In the genomic region with DNA sequence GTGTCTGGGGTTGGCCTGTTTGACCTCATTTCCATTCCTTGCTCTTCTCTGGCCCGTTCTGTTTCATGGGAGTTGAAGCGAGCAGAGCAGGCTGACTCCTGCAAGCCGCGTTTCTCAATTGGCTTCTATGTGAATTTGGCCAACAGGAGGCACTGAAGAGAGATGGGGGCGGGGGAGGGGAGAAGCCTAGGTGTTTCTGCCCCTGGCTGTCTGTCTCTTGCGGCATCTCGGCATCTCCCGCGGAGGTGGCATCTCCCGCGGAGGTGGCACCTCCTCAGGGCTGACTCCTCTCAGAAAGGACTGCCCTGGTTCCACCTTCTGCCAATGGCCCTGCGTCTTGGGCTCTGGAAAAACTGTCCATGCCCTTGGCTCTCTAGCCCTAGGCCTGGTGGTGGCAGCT, we compare ENCODE assay signal across 8 cellular contexts.
"Had no signal": no experiment of that assay in that cellular context is flagged by ENCODE, and none has a peak within 500 bp of the region (broad histone marks: within the 10 kb centered on the region; RNA-seq: fewer than 3 reads in every experiment).

No MANE protein-coding gene starts in this region.

- H3K4me3 ChIP-seq: esophagus muscularis mucosa, left ventricle myocardium inferior, skin epidermis had no signal

- H3K27ac ChIP-seq: esophagus muscularis mucosa, left ventricle myocardium inferior, parathyroid adenoma had no signal

- H3K9me3 ChIP-seq: esophagus muscularis mucosa, left ventricle myocardium inferior had no signal

- H2AFZ ChIP-seq: parathyroid adenoma had no signal

- H3K9ac ChIP-seq: parathyroid adenoma had no signal

- H3K27me3 ChIP-seq: esophagus muscularis mucosa had no signal

- H3K36me3 ChIP-seq: left ventricle myocardium inferior had no signal

- DNase-seq: activated naive CD4-positive, alpha-beta T cell treated with anti-CD3 and anti-CD28 coated beads, Interleukin-2, amount 10 ng/mL, durations not matched to agents 7 days and 5 days; glutamatergic neuron; kidney; left ventricle myocardium inferior; retina had no signal
